ENCODE assay signal across 10 cellular contexts in genomic region chr21:45098867-45099266, GRCh38. TPM values are rescaled to one million over a fixed set of nuclear protein-coding genes. Genes with fewer than 3 reads are reported as not detected.
DNase-seq lines count a peak whose midpoint lies in the region; ATAC-seq and TF ChIP-seq lines count a peak whose summit lies in the region.
"Had no signal": no experiment of that assay in that cellular context is flagged by ENCODE, and none has a peak within 500 bp of the region (broad histone marks: within the 10 kb centered on the region; RNA-seq: fewer than 3 reads in every experiment).

No MANE protein-coding gene starts in this region.

- peaks cover 2% of the 10 kb centered on the region for H3K36me3 Mint-ChIP-seq in IgD-negative memory B cell

- H3K4me3 ChIP-seq in WI38 (ENCODE audit: low read depth, low read length): no peak overlapping the region
- no peak overlapping the region for H3K4me3 ChIP-seq in lower lobe of right lung
- H3K4me3 ChIP-seq: pancreas, uterus had no signal

- no peaks in the 10 kb centered on the region for H3K27me3 ChIP-seq in lower lobe of right lung (ENCODE audit: low read depth)
- H3K27me3 ChIP-seq: pancreas, uterus had no signal

- H3K9me3 ChIP-seq in lower lobe of right lung: no peaks in the 10 kb centered on the region
- H3K9me3 ChIP-seq: pancreas, uterus had no signal

- ATAC-seq in lower lobe of right lung: no peak
- no peak for ATAC-seq in GM21723 (IDR thresholded peaks at IDR 0.05; ENCODE audit: unreplicated experiment)
- ATAC-seq in HG03460 (IDR thresholded peaks at IDR 0.05; ENCODE audit: unreplicated experiment): no peak
- ATAC-seq in HG03565 (IDR thresholded peaks at IDR 0.05; ENCODE audit: unreplicated experiment): no peak
- ATAC-seq: pancreas had no signal

- no peaks in the 10 kb centered on the region for H3K36me3 ChIP-seq in lower lobe of right lung
- H3K36me3 ChIP-seq: pancreas, uterus had no signal

- intact Hi-C loops in lower lobe of right lung (cut with DNase I): no loop called here

- peak overlapping the region in 1 of 4 donors; percentile 49 for H3K4me3 Mint-ChIP-seq in IgD-negative memory B cell

- DNase-seq in EL (peak; percentile 22), lower lobe of right lung (no peak)
- no peak for DNase-seq in stimulated activated CD4-positive, alpha-beta T cell treated with anti-CD3 and anti-CD28 coated beads, Interleukin-4, amount 100 ng/mL, for 24 hours
- DNase-seq: pancreas, uterus had no signal

- peaks cover 76% of the 10 kb centered on the region for H3K4me1 ChIP-seq in lower lobe of right lung

- H3K4me1 Mint-ChIP-seq in IgD-negative memory B cell: peaks cover 24 to 41% (median 28%) of the 10 kb centered on the region in 3 donors

- H3K27ac ChIP-seq in lower lobe of right lung: no peak overlapping the region
- H3K27ac ChIP-seq: pancreas, uterus had no signal

- TF ChIP-seq CTCF in WI38 (IDR thresholded peaks at IDR 0.05; ENCODE audit: low read depth, low read length) (0 out of 2 replicates have a peak, but pooled peaks have one; percentile 18), lower lobe of right lung (IDR thresholded peaks at IDR 0.05) (peak; percentile 25)

- H3K9me3 Mint-ChIP-seq in IgD-negative memory B cell: no peaks in the 10 kb centered on the region

- H3K27ac Mint-ChIP-seq in IgD-negative memory B cell: peak overlapping the region in 2 of 3 donors; percentile 3 to 59

- H3K27me3 Mint-ChIP-seq in IgD-negative memory B cell: peaks cover 5% of the 10 kb centered on the region

RNA-seq across cellular contexts. Expression of gene ADARB1, which starts 24.5 kb away (rescaled TPM):
- 4.5 TPM for polyA plus RNA-seq in IgD-negative memory B cell
- 48.2 TPM for total RNA-seq in lower lobe of right lung
